8 cellular contexts compared by ENCODE assay signal in the genomic region with DNA sequence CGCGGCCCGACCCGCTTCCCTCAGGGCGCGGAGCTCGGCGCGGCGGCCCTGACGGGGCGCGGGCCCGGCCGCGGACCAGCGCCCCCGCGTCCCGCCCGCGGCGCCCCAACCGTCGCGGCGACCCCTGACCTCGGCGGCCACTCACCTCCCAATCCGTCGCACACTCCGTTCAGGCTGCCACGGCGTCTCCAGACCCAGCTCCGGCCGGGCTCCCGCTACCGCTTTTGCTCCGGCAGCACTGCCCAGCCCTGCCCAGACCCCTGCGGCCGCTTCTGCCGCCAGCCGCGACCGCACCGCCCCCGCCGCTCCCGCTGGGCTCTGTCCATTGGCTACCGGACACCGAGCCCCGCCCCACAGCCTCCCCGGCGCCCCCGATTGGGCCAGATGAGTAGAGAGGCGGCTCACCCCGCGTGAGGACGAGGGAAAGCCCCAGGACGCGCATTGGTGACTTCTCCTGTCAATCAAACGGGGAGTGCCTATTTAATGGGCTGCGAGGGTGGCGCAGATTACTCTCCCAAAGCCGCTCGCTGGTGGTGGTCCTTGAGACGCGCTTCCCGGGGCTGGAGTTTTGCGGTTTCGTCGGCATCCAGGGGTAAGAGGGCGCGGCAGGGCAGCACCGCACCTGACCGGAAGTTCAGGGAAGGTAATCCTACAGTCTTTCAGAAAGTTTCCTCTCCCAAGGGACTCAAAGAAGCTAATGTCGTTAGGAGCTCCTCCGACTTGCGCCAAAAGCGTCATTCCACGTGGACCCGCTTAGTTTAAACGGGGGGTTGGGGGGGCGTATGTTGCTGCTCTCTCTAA. TPM values are rescaled to one million over a fixed set of nuclear protein-coding genes. Genes with fewer than 3 reads are reported as not detected.
A peak's percentile ranks its signal among the peaks of the same experiment; 100 is the strongest.
DNase-seq lines count a peak whose midpoint lies in the region; ATAC-seq and TF ChIP-seq lines count a peak whose summit lies in the region.

A gene with protein sequence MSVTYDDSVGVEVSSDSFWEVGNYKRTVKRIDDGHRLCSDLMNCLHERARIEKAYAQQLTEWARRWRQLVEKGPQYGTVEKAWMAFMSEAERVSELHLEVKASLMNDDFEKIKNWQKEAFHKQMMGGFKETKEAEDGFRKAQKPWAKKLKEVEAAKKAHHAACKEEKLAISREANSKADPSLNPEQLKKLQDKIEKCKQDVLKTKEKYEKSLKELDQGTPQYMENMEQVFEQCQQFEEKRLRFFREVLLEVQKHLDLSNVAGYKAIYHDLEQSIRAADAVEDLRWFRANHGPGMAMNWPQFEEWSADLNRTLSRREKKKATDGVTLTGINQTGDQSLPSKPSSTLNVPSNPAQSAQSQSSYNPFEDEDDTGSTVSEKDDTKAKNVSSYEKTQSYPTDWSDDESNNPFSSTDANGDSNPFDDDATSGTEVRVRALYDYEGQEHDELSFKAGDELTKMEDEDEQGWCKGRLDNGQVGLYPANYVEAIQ (minus strand): TSS at position 274 of the 801 bp plus-strand sequence. CDS start 103,069 bp downstream, outside the sequence.

- 0% methylated on average over 46 to 84 of the region's 84 CpGs for WGBS in aorta, 2 donors

- ATAC-seq in GM18511 (IDR thresholded peaks at IDR 0.05; ENCODE audit: unreplicated experiment): peak; percentile 96
- ATAC-seq in HG03025 (IDR thresholded peaks at IDR 0.05; ENCODE audit: low FRiP score, unreplicated experiment): peak; percentile 93
- peak; percentile 100 for ATAC-seq in aorta (ENCODE audit: low FRiP score)

- DNase-seq in NCI-H2029 treated with DMSO at 0.1 percent for 48 hours (lab: John Stamatoyannopoulos, UW): peak; percentile 80
- DNase-seq in T-helper 22 cell (ENCODE audit: low read depth): peak; percentile 98
- DNase-seq in astrocyte of the cerebellum (ENCODE audit: low read depth): peak; percentile 96
- peak; percentile 100 for DNase-seq in hepatic stellate cell (ENCODE audit: low spot score)
- DNase-seq in renal cortical epithelial cell (ENCODE audit: low read depth): peak; percentile 84
- DNase-seq in aorta: peak; percentile 99 to 100

- no peak for TF ChIP-seq CTCF in astrocyte of the cerebellum (IDR thresholded peaks at IDR 0.05; ENCODE audit: low read depth, low read length, missing control alignments)

- peak within 1 kb of the TSS; percentile 80 for H3K4me3 ChIP-seq in astrocyte of the cerebellum (ENCODE audit: low read depth, low read length)
- peak within 1 kb of the TSS; percentile 64 to 94 for H3K4me3 ChIP-seq in aorta (ENCODE audit: low read length in 2 of 2)

- in situ Hi-C loops in astrocyte of the cerebellum (cut with HindIII; ENCODE audit: low sequenced_read_pairs): no loop called here

- H3K27me3 ChIP-seq in aorta (ENCODE audit: control insufficient read depth in 1 of 2, insufficient read depth in 2 of 2, low read length in 1 of 2): no peaks in the 10 kb centered on the region

- intact Hi-C loops in aorta (cut with DNase I): loop anchor here in 1 of 2 donors (5.0 to 10.0 kb wide), 3 partner anchors 83 to 148 kb away; no protein-coding TSS in a partner anchor

- H3K9me3 ChIP-seq in aorta (ENCODE audit: control insufficient read depth, low read length): no peaks in the 10 kb centered on the region

- peak within 1 kb of the TSS in 1 of 2 donors; percentile 61 for H3K27ac ChIP-seq in aorta (ENCODE audit: low read depth in 1 of 2, low read length in 2 of 2)

- H3K36me3 ChIP-seq in aorta (ENCODE audit: control insufficient read depth in 1 of 2, insufficient read depth in 2 of 2, low read length in 1 of 2): no peaks in the 10 kb centered on the region

- H3K4me1 ChIP-seq in aorta (ENCODE audit: control insufficient read depth in 1 of 2, insufficient read depth in 2 of 2, low read length in 2 of 2): no peaks in the 10 kb centered on the region

RNA-seq across cellular contexts. Expression of the gene that starts here (rescaled TPM):
- total RNA-seq in renal cortical epithelial cell: 69.8 and 129 TPM in 2 replicates
- total RNA-seq in aorta: 100 to 1,000 TPM in 1 of 2 donors, 10 to 100 TPM in 1; 59.1 to 127 TPM
- 100 to 1,000 TPM in 1 of 2 donors, 10 to 100 TPM in 1; 50.5 to 110 TPM for polyA plus RNA-seq in aorta
